ENCODE assay signal across 1 cellular context in genomic region chr9:92385001-92385400, GRCh38.
TF ChIP-seq lines count a peak whose summit lies in the region.

No MANE protein-coding gene starts in this region.

TF ChIP-seq in WTC11, 78 proteins besides CTCF, POLR2A, EP300 and RAD21 (continued from another document):
- TF ChIP-seq USF2 (CRISPR knock-in tag; IDR thresholded peaks at IDR 0.05) = no peak
- TF ChIP-seq ZSCAN18 (CRISPR knock-in tag; IDR thresholded peaks at IDR 0.05) = no peak
